ENCODE assay signal across 1 cellular context in genomic region chr13:52361225-52361624, GRCh38.
TF ChIP-seq lines count a peak whose summit lies in the region.

No MANE protein-coding gene starts in this region.

TF ChIP-seq in H1, 55 proteins besides CTCF, POLR2A, EP300 and RAD21 (continued from another document):
- no peak for TF ChIP-seq ATF2 (IDR thresholded peaks at IDR 0.05; ENCODE audit: low read length)
- no peak for TF ChIP-seq NRF1 (IDR thresholded peaks at IDR 0.05; ENCODE audit: low read depth, low read length)
- no peak for TF ChIP-seq CHD7 (IDR thresholded peaks at IDR 0.05; ENCODE audit: insufficient replicate concordance, low read length)
TF ChIP-seq in H1: peak in this region for 0.
